ENCODE assay signal across 23 cellular contexts in the genomic region with DNA sequence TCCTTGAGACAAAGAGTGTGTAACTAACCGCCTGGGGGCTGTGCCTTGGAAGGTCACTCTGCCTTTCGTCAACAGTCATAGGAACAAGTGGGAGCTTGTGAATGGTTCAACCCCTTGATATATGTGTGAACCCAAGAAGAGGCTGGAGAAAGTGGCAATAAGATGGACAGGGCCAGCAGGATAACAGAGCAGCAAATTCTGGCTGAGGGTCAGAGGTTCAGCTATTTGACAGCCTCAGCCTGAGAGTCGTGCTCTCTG. TPM values are rescaled to one million over a fixed set of nuclear protein-coding genes. Genes with fewer than 3 reads are reported as not detected.
A peak's percentile ranks its signal among the peaks of the same experiment; 100 is the strongest.
DNase-seq lines count a peak whose midpoint lies in the region; ATAC-seq, FAIRE-seq and TF ChIP-seq lines count a peak whose summit lies in the region.
"Had no signal": no experiment of that assay in that cellular context is flagged by ENCODE, and none has a peak within 500 bp of the region (broad histone marks: within the 10 kb centered on the region; RNA-seq: fewer than 3 reads in every experiment).

No MANE protein-coding gene starts in this region.

- no peak for ATAC-seq in HG02763 (IDR thresholded peaks at IDR 0.05; ENCODE audit: unreplicated experiment)
- ATAC-seq: HCT116 had no signal

- no peak overlapping the region for H3K56ac ChIP-seq in H1 (replicated peaks; ENCODE audit: insufficient read length, low read depth, low read length)

- DNase-seq in NCI-H69 (lab: John Stamatoyannopoulos, UW) (peak; percentile 44), H1 (ENCODE audit: low read depth in 1 of 2, low spot score in 2 of 2) (no peak), neural progenitor cell (ENCODE audit: low spot score) (no peak), hepatocyte (ENCODE audit: low spot score) (no peak), tibial nerve (ENCODE audit: low spot score in 2 of 2) (no peak), NCI-H345 treated with DMSO at 0.1 percent for 48 hours (lab: John Stamatoyannopoulos, UW; ENCODE audit: unreplicated experiment) (no peak)
- DNase-seq: C1 segment of cervical spinal cord; Calu3; CD4-positive, alpha-beta memory T cell; COR-L47; DMS53; DMS79 treated with DMSO at 0.1 percent for 48 hours; GF-D8; GM23248; H9 had no signal

- CTCF ChIA-PET in H1 (lab: Charles Lee; ENCODE audit: partially characterized antibody), result interaction anchor here (0.9 to 12.0 kb wide), 17 partner anchors 8 to 301 kb away, joined by 3 to 231 read pairs (median 8); a partner anchor contains a TSS

- no peaks in the 10 kb centered on the region for H3K9me3 ChIP-seq in H1 (ENCODE audit: insufficient read depth in 2 of 2, low read depth in 1 of 2, low read length in 1 of 2)
- H3K9me3 ChIP-seq in mesodermal cell (ENCODE audit: control insufficient read depth, low read length), result no peaks in the 10 kb centered on the region
- no peaks in the 10 kb centered on the region for H3K9me3 ChIP-seq in neural progenitor cell (ENCODE audit: low read depth)
- no peaks in the 10 kb centered on the region for H3K9me3 ChIP-seq in hepatocyte (ENCODE audit: low read depth)
- H3K9me3 ChIP-seq in tibial nerve, result no peaks in the 10 kb centered on the region

- H2BK120ac ChIP-seq in H1 (replicated peaks; ENCODE audit: low read depth, low read length), result no peak overlapping the region

- WGBS in H1 (ENCODE audit: extremely low coverage in 1 of 2, insufficient coverage in 1 of 2, insufficient read length in 1 of 2, insufficient replicate concordance in 2 of 2, low coverage in 1 of 2, low lambda C conversion rate in 2 of 2, missing lambda C conversion rate in 1 of 2), 2 experiments, result 91% methylated on average over 3 of the region's 3 CpGs; no CpG with 5 or more reads in 1 of the 2 experiments
- WGBS in mesodermal cell (ENCODE audit: insufficient coverage in 2 of 2), 2 experiments, result 86 to 100% methylated on average over 1 to 3 of the region's 3 CpGs
- 76% methylated on average over 3 of the region's 3 CpGs for WGBS in hepatocyte (ENCODE audit: low lambda C conversion rate, missing lambda C conversion rate)
- 40 to 53% methylated on average over 3 of the region's 3 CpGs for WGBS in tibial nerve, 2 donors

- peak overlapping the region; percentile 21 for H3K27ac Mint-ChIP-seq in neural progenitor cell

- H3F3A ChIP-seq in neural progenitor cell (ENCODE audit: low read depth), result peaks cover 14% of the 10 kb centered on the region

- H3K79me2 ChIP-seq in H1 (ENCODE audit: control insufficient read depth in 1 of 2, insufficient read depth in 2 of 2, low read length in 2 of 2) (no peaks in the 10 kb centered on the region), neural progenitor cell (ENCODE audit: low read depth) (no peaks in the 10 kb centered on the region), hepatocyte (no peaks in the 10 kb centered on the region)

- peak overlapping the region; percentile 23 for H4K91ac ChIP-seq in H1 (replicated peaks; ENCODE audit: insufficient read length, low read length)

- TF ChIP-seq EP300 in H1 (IDR thresholded peaks at IDR 0.05; ENCODE audit: borderline replicate concordance in 1 of 2, low read depth in 2 of 2, low read length in 2 of 2) (no peak), tibial nerve (IDR thresholded peaks at IDR 0.05) (no peak)

- H3K27ac ChIP-seq in H1 (ENCODE audit: low read depth, low read length) (no peak overlapping the region), mesodermal cell (ENCODE audit: low read depth, low read length, severe bottlenecking) (peak overlapping the region; percentile 30), neural progenitor cell (no peak overlapping the region), hepatocyte (no peak overlapping the region), tibial nerve (no peak overlapping the region)
- H3K27ac ChIP-seq: GM23248 had no signal

- TF ChIP-seq RAD21 in H1 (IDR thresholded peaks at IDR 0.05 in 1 of 2, conservative IDR thresholded peaks at IDR 0.05 in 1 of 2; ENCODE audit: low read depth in 2 of 2, low read length in 2 of 2), result no peak

- no peak overlapping the region for H3K4ac ChIP-seq in H1 (replicated peaks; ENCODE audit: insufficient read length, low read depth, low read length)

- peaks cover 39% of the 10 kb centered on the region for H3K4me1 Mint-ChIP-seq in neural progenitor cell

- H3K4me1 ChIP-seq in H1 (replicated peaks in 1 of 4; ENCODE audit: control insufficient read depth in 3 of 4, insufficient read depth in 4 of 4, low read length in 3 of 4) (peaks cover 1 to 11% (median 5%) of the 10 kb centered on the region in 4 experiments; a peak in 6 of 7 replicates), mesodermal cell (ENCODE audit: control insufficient read depth, insufficient read depth, low read length, poor library complexity, severe bottlenecking) (no peaks in the 10 kb centered on the region), neural progenitor cell (peaks cover 10% of the 10 kb centered on the region), hepatocyte (ENCODE audit: insufficient read depth) (peaks cover 3% of the 10 kb centered on the region), tibial nerve (peaks cover 0 to 9% (median 0%) of the 10 kb centered on the region in 4 donors)

- no peak overlapping the region for H4K5ac ChIP-seq in H1 (ENCODE audit: insufficient read length, low read depth, low read length)

- H3K9me3 Mint-ChIP-seq in neural progenitor cell, result no peaks in the 10 kb centered on the region
- H3K9me3 Mint-ChIP-seq: CD4-positive, alpha-beta memory T cell had no signal

- H3K18ac ChIP-seq in H1 (ENCODE audit: extremely low read depth, low read length), result no peak overlapping the region

- no peak overlapping the region for H2BK20ac ChIP-seq in H1 (ENCODE audit: low read length)

- H2AFZ ChIP-seq in H1 (ENCODE audit: low read length) (no peak overlapping the region), neural progenitor cell (replicated peaks) (no peak overlapping the region), hepatocyte (no peak overlapping the region)
- H2AFZ ChIP-seq: GM23248 had no signal

- no peak overlapping the region for H3K9ac ChIP-seq in H1 (replicated peaks in 1 of 4; ENCODE audit: extremely low read depth in 1 of 4, low read depth in 3 of 4, low read length in 3 of 4)
- H3K9ac ChIP-seq in neural progenitor cell, result no peak overlapping the region
- H3K9ac ChIP-seq: GM23248 had no signal

- H2AK5ac ChIP-seq in H1 (ENCODE audit: low read depth, low read length), result no peak overlapping the region

- H3K36me3 ChIP-seq in H1 (ENCODE audit: control insufficient read depth in 2 of 4, insufficient read depth in 4 of 4, low read length in 3 of 4), result no peaks in the 10 kb centered on the region
- no peaks in the 10 kb centered on the region for H3K36me3 ChIP-seq in mesodermal cell (ENCODE audit: control insufficient read depth, insufficient read depth, low read length)
- H3K36me3 ChIP-seq in neural progenitor cell, result no peaks in the 10 kb centered on the region
- no peaks in the 10 kb centered on the region for H3K36me3 ChIP-seq in hepatocyte (replicated peaks; ENCODE audit: insufficient read depth, low read depth)
- H3K36me3 ChIP-seq in tibial nerve, result no peaks in the 10 kb centered on the region

- no peak overlapping the region for H2BK5ac ChIP-seq in H1 (ENCODE audit: low read depth, low read length)

- no peaks in the 10 kb centered on the region for H3K79me1 ChIP-seq in H1 (ENCODE audit: low read depth, low read length)

- H3K4me2 ChIP-seq in H1 (ENCODE audit: insufficient read depth in 1 of 2, low read depth in 2 of 2, low read length in 2 of 2), result no peak overlapping the region
- no peak overlapping the region for H3K4me2 ChIP-seq in neural progenitor cell
- no peak overlapping the region for H3K4me2 ChIP-seq in hepatocyte

- H3K4me3 ChIP-seq in H1 (ENCODE audit: extremely low read depth in 1 of 4, insufficient read depth in 2 of 4, low read depth in 3 of 4, low read length in 4 of 4) (no peak overlapping the region), mesodermal cell (ENCODE audit: extremely low read depth, insufficient read depth, low read length, poor library complexity, severe bottlenecking) (no peak overlapping the region), neural progenitor cell (no peak overlapping the region), hepatocyte (no peak overlapping the region), tibial nerve (no peak overlapping the region)
- H3K4me3 ChIP-seq: GM23248 had no signal

- no peak for TF ChIP-seq POLR2A in H1 (IDR thresholded peaks at IDR 0.05; ENCODE audit: control extremely low read depth in 1 of 2, low read depth in 2 of 2, low read length in 2 of 2)
- no peak for TF ChIP-seq POLR2A in tibial nerve (IDR thresholded peaks at IDR 0.05)

- no peaks in the 10 kb centered on the region for H3K36me3 Mint-ChIP-seq in neural progenitor cell
- H3K36me3 Mint-ChIP-seq: CD4-positive, alpha-beta memory T cell had no signal

- H3K4me3 Mint-ChIP-seq in neural progenitor cell, result no peak overlapping the region
- H3K4me3 Mint-ChIP-seq: CD4-positive, alpha-beta memory T cell; H9 had no signal

- H2BK15ac ChIP-seq in H1 (ENCODE audit: low read length), result no peak overlapping the region

- no peak overlapping the region for H3K14ac ChIP-seq in H1 (ENCODE audit: insufficient read length)

- POLR2A ChIA-PET in H1 (lab: Charles Lee; ENCODE audit: partially characterized antibody), result interaction anchor here (1.0 to 1.4 kb wide), 4 partner anchors 9 to 178 kb away, joined by 3 to 4 read pairs (median 4); no protein-coding TSS in a partner anchor

- H2BK12ac ChIP-seq in H1 (ENCODE audit: low read depth, low read length), result no peak overlapping the region

- H3K23me2 ChIP-seq in H1 (ENCODE audit: low read depth, low read length), result no peaks in the 10 kb centered on the region

- no peak for TF ChIP-seq CTCF in H1 (IDR thresholded peaks at IDR 0.05; ENCODE audit: control extremely low read depth in 1 of 3, insufficient read depth in 1 of 3, low read depth in 1 of 3, low read length in 3 of 3)
- TF ChIP-seq CTCF in neural progenitor cell (IDR thresholded peaks at IDR 0.05), result no peak
- TF ChIP-seq CTCF in hepatocyte (IDR thresholded peaks at IDR 0.05; ENCODE audit: poor library complexity), result no peak
- no peak for TF ChIP-seq CTCF in tibial nerve (IDR thresholded peaks at IDR 0.05)

- FAIRE-seq in H1 (lab: Jason Lieb, UNC), result no peak
- FAIRE-seq: GM12891, GM18507, GM19239 had no signal

- H4K20me1 ChIP-seq in H1 (replicated peaks in 1 of 2; ENCODE audit: control insufficient read depth in 1 of 2, insufficient read depth in 2 of 2, low read length in 2 of 2), result no peaks in the 10 kb centered on the region
- H4K20me1 ChIP-seq in neural progenitor cell (ENCODE audit: low read depth), result no peaks in the 10 kb centered on the region
- H4K20me1 ChIP-seq in hepatocyte (ENCODE audit: insufficient read depth, poor library complexity, severe bottlenecking), result no peaks in the 10 kb centered on the region

- H3K23ac ChIP-seq in H1 (ENCODE audit: insufficient read length), result no peak overlapping the region

- no peak overlapping the region for H4K8ac ChIP-seq in H1 (ENCODE audit: extremely low read depth, insufficient read depth, low read length)

- H3K27me3 ChIP-seq in H1 (replicated peaks in 1 of 4; ENCODE audit: control insufficient read depth in 3 of 4, extremely low read depth in 1 of 4, insufficient read depth in 3 of 4, low read length in 3 of 4) (no peaks in the 10 kb centered on the region), neural progenitor cell (no peaks in the 10 kb centered on the region), hepatocyte (no peaks in the 10 kb centered on the region), tibial nerve (no peaks in the 10 kb centered on the region)

- H3K9me2 ChIP-seq in hepatocyte (replicated peaks; ENCODE audit: insufficient read depth), result no peaks in the 10 kb centered on the region

- peaks cover 14% of the 10 kb centered on the region for H3K27me3 Mint-ChIP-seq in neural progenitor cell (ENCODE audit: insufficient read depth, low read depth)

RNA-seq across cellular contexts. Expression of a gene that starts 54.9 kb away (rescaled TPM):
- total RNA-seq in H1 (2021; fragmentation: NEBNext Ultra II Directional; extraction: Animal tissue kit (Norgen Biotek cat#: 25700)), result 0.15 and 0.88 TPM in 2 replicates
- polyA plus RNA-seq in H1 (2011; rRNA removed), result 1.8 and 2.3 TPM in 2 replicates
- 0.76 TPM for polyA plus RNA-seq in H1 (2011; cell fraction: cytosol; rRNA removed)
- 2.7 TPM for polyA plus RNA-seq in H1 (2011; cell fraction: nucleus; rRNA removed)
- polyA plus RNA-seq in H1 (2012, experiment 1 of 2), result 0.30 to 0.96 TPM (median 0.65 TPM) in 4 replicates
- 0.51 TPM for polyA plus RNA-seq in H1 (2012, experiment 2 of 2)
- polyA plus RNA-seq in H1 (2013, experiment 1 of 2), result 0.24 TPM
- polyA plus RNA-seq in H1 (2013, experiment 2 of 2), result 0.28 TPM
- 0.82 and 1.1 TPM in 2 replicates for polyA minus RNA-seq in H1 (2011; rRNA and poly(A)+ RNA removed)
- not detected for polyA minus RNA-seq in H1 (2011; cell fraction: cytosol; rRNA and poly(A)+ RNA removed)
- 1.9 TPM for polyA minus RNA-seq in H1 (2011; cell fraction: nucleus; rRNA and poly(A)+ RNA removed)
- polyA plus RNA-seq in mesodermal cell (2013, experiment 1 of 2), result 2.8 TPM
- 2.9 TPM for polyA plus RNA-seq in mesodermal cell (2013, experiment 2 of 2)
- total RNA-seq in neural progenitor cell (ENCODE audit: low replicate concordance), result 0.56 TPM in 1 of 2 replicates, not detected in the other
- total RNA-seq in hepatocyte, result 0.30 and 1.4 TPM in 2 replicates
- polyA plus RNA-seq in hepatocyte, result 0.55 and 1.2 TPM in 2 replicates
- total RNA-seq in tibial nerve, result 1 to 10 TPM in 2 of 4 donors, under 1 TPM in 2; 0.39 to 3.0 (median 1.4) TPM
- total RNA-seq: A172, Calu3, GM23248, H4 had no signal
